8 cellular contexts compared by ENCODE assay signal in the genomic region with DNA sequence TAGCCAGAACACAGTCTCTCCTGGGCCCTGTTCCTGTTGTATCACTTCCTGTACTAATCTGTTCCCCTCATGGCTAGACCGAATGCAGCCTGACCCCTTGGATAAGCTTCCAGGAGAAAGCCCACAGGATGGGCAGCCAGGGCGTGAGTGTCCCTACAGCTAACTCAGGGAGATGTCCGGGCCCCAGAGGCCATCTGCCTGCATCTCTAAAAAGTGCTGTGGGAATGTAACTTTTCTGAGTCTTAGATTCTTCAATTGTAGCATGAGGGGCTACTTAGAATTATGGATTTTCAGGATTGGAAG. TPM values are rescaled to one million over a fixed set of nuclear protein-coding genes. Genes with fewer than 3 reads are reported as not detected.
A peak's percentile ranks its signal among the peaks of the same experiment; 100 is the strongest.
DNase-seq lines count a peak whose midpoint lies in the region; ATAC-seq and TF ChIP-seq lines count a peak whose summit lies in the region.
"Had no signal": no experiment of that assay in that cellular context is flagged by ENCODE, and none has a peak within 500 bp of the region (broad histone marks: within the 10 kb centered on the region; RNA-seq: fewer than 3 reads in every experiment).

No MANE protein-coding gene starts in this region.

- H3K9me3 ChIP-seq in NT2/D1 (ENCODE audit: insufficient read depth, low read length) (no peaks in the 10 kb centered on the region), mucosa of rectum (ENCODE audit: control insufficient read depth in 2 of 2, low read length in 2 of 2) (no peaks in the 10 kb centered on the region), tibial nerve (no peaks in the 10 kb centered on the region)

- TF ChIP-seq EP300 in tibial nerve (IDR thresholded peaks at IDR 0.05), result no peak

- 29 to 34% methylated on average over 3 of the region's 3 CpGs for WGBS in tibial nerve, 2 donors

- H3K36me3 Mint-ChIP-seq in chondrocyte (ENCODE audit: low read depth), result no peaks in the 10 kb centered on the region
- peaks cover 2% of the 10 kb centered on the region for H3K36me3 Mint-ChIP-seq in activated CD4-positive, alpha-beta T cell treated with anti-CD3 and anti-CD28 coated beads for 36 hours (ENCODE audit: low read depth)
- H3K36me3 Mint-ChIP-seq in natural killer cell, result no peaks in the 10 kb centered on the region

- H3K27ac ChIP-seq in mucosa of rectum (ENCODE audit: low read depth in 2 of 2, low read length in 2 of 2) (peak overlapping the region; percentile 92 to 96), tibial nerve (peak overlapping the region; percentile 93 to 99 (median 94))

- H3K4me3 ChIP-seq in NT2/D1 (ENCODE audit: insufficient read length, low read depth) (no peak overlapping the region), mucosa of rectum (ENCODE audit: low read length in 2 of 2) (no peak overlapping the region), tibial nerve (peak overlapping the region in 1 of 4 donors; percentile 4)

- H3K27ac Mint-ChIP-seq in chondrocyte (ENCODE audit: unreplicated experiment) (peak overlapping the region; percentile 100), natural killer cell (no peak overlapping the region)
- H3K27ac Mint-ChIP-seq in activated CD4-positive, alpha-beta T cell treated with anti-CD3 and anti-CD28 coated beads for 36 hours, result no peak overlapping the region

- H3K4me1 ChIP-seq in NT2/D1 (ENCODE audit: insufficient read depth, insufficient read length) (peaks cover 37% of the 10 kb centered on the region), mucosa of rectum (ENCODE audit: control insufficient read depth in 2 of 2, insufficient read depth in 2 of 2, low read length in 2 of 2) (peaks cover 73 to 82% of the 10 kb centered on the region in 2 donors), tibial nerve (peaks cover 20 to 98% (median 91%) of the 10 kb centered on the region in 4 donors)

- CTCF ChIA-PET in activated CD4-positive, alpha-beta T cell treated with anti-CD3 and anti-CD28 coated beads for 36 hours (lab: Charles Lee), result interaction anchor here (0.6 to 8.4 kb wide), 4 partner anchors 14 to 75 kb away, joined by 3 to 72 read pairs (median 12); no protein-coding TSS in a partner anchor

- intact Hi-C loops in activated CD4-positive, alpha-beta T cell treated with anti-CD3 and anti-CD28 coated beads for 36 hours (cut with DNase I, micrococcal nuclease), result no loop called here
- intact Hi-C loops in natural killer cell (cut with micrococcal nuclease), result no loop called here

- DNase-seq in NT2/D1 (ENCODE audit: low read depth, low spot score) (no peak), chondrocyte (ENCODE audit: low spot score) (peak; percentile 70), tibial nerve (ENCODE audit: low spot score in 2 of 2) (no peak), natural killer cell (no peak)
- DNase-seq in activated CD4-positive, alpha-beta T cell treated with anti-CD3 and anti-CD28 coated beads for 36 hours, result no peak
- DNase-seq: activated CD4-positive, alpha-beta T cell treated with anti-CD3 and anti-CD28 coated beads, Interleukin-2, amount 50 U/mL, for 4 hours had no signal

- POLR2A ChIA-PET in activated CD4-positive, alpha-beta T cell treated with anti-CD3 and anti-CD28 coated beads for 36 hours (lab: Charles Lee), result interaction anchor here (3.3 to 25.9 kb wide), 4 partner anchors 10 to 69 kb away, joined by 32 to 1637 read pairs (median 44); a partner anchor contains a TSS

- no peak for ATAC-seq in HG03139 (IDR thresholded peaks at IDR 0.05; ENCODE audit: unreplicated experiment)
- no peak for ATAC-seq in activated CD4-positive, alpha-beta T cell treated with anti-CD3 and anti-CD28 coated beads for 36 hours
- no peak for ATAC-seq in natural killer cell

- H3K36me3 ChIP-seq in NT2/D1 (ENCODE audit: insufficient read depth, insufficient read length, low read length), result no peaks in the 10 kb centered on the region
- H3K36me3 ChIP-seq in mucosa of rectum (ENCODE audit: control insufficient read depth in 2 of 2, insufficient read depth in 2 of 2, low read length in 2 of 2), result no peaks in the 10 kb centered on the region
- H3K36me3 ChIP-seq in tibial nerve, result no peaks in the 10 kb centered on the region

- no peak for TF ChIP-seq POLR2A in tibial nerve (IDR thresholded peaks at IDR 0.05)

- peak; percentile 28 for TF ChIP-seq CTCF in chondrocyte (IDR thresholded peaks at IDR 0.05)
- TF ChIP-seq CTCF in tibial nerve (IDR thresholded peaks at IDR 0.05), result no peak
- no peak for TF ChIP-seq CTCF in natural killer cell (IDR thresholded peaks at IDR 0.05)

- H3K27me3 Mint-ChIP-seq in chondrocyte (ENCODE audit: low read depth), result no peaks in the 10 kb centered on the region
- H3K27me3 Mint-ChIP-seq in activated CD4-positive, alpha-beta T cell treated with anti-CD3 and anti-CD28 coated beads for 36 hours, result no peaks in the 10 kb centered on the region
- H3K27me3 Mint-ChIP-seq in natural killer cell (ENCODE audit: low read depth in 2 of 2), result no peaks in the 10 kb centered on the region

- peak overlapping the region; percentile 44 for H3K9ac ChIP-seq in NT2/D1 (ENCODE audit: insufficient read length, low read depth)
- H3K9ac ChIP-seq in mucosa of rectum (ENCODE audit: low read depth in 1 of 2, low read length in 2 of 2), result peak overlapping the region; percentile 49 to 76

- H3K27me3 ChIP-seq in NT2/D1 (ENCODE audit: insufficient read depth, insufficient read length), result no peaks in the 10 kb centered on the region
- H3K27me3 ChIP-seq in mucosa of rectum (ENCODE audit: control insufficient read depth in 2 of 2, insufficient read depth in 2 of 2, low read length in 2 of 2), result no peaks in the 10 kb centered on the region
- H3K27me3 ChIP-seq in tibial nerve, result no peaks in the 10 kb centered on the region

- H3K4me3 Mint-ChIP-seq in chondrocyte (ENCODE audit: unreplicated experiment) (peak overlapping the region; percentile 50), natural killer cell (no peak overlapping the region)
- no peak overlapping the region for H3K4me3 Mint-ChIP-seq in activated CD4-positive, alpha-beta T cell treated with anti-CD3 and anti-CD28 coated beads for 36 hours

- H3K9me3 Mint-ChIP-seq in chondrocyte (ENCODE audit: low read depth), result no peaks in the 10 kb centered on the region
- H3K9me3 Mint-ChIP-seq in activated CD4-positive, alpha-beta T cell treated with anti-CD3 and anti-CD28 coated beads for 36 hours (ENCODE audit: low read depth), result no peaks in the 10 kb centered on the region
- no peaks in the 10 kb centered on the region for H3K9me3 Mint-ChIP-seq in natural killer cell

- peaks cover 94% of the 10 kb centered on the region for H3K4me1 Mint-ChIP-seq in chondrocyte (ENCODE audit: low read depth)
- peaks cover 77% of the 10 kb centered on the region for H3K4me1 Mint-ChIP-seq in activated CD4-positive, alpha-beta T cell treated with anti-CD3 and anti-CD28 coated beads for 36 hours
- peaks cover 6 to 13% of the 10 kb centered on the region in 2 donors for H3K4me1 Mint-ChIP-seq in natural killer cell

RNA-seq across cellular contexts. Expression of a gene that starts 7.7 kb away (rescaled TPM):
- total RNA-seq in chondrocyte (11,810 to 14,376 TPM (median 12,130 TPM) in 3 replicates), tibial nerve (over 10,000 TPM; 20,649 to 23,532 (median 22,230) TPM), natural killer cell (over 10,000 TPM; 32,911 to 36,726 (median 33,502) TPM)
- total RNA-seq in activated CD4-positive, alpha-beta T cell treated with anti-CD3 and anti-CD28 coated beads for 36 hours, result 1,000 to 10,000 TPM; 7,016 to 9,748 TPM

RNA-seq across cellular contexts. Expression of a gene that starts 33.8 kb away (rescaled TPM):
- total RNA-seq in chondrocyte (108 to 123 TPM (median 120 TPM) in 3 replicates), tibial nerve (100 to 1,000 TPM; 109 to 128 (median 112) TPM), natural killer cell (10 to 100 TPM; 61.7 to 79.9 (median 71.3) TPM)
- total RNA-seq in activated CD4-positive, alpha-beta T cell treated with anti-CD3 and anti-CD28 coated beads for 36 hours, result 10 to 100 TPM; 66.5 to 78.8 TPM
